ENCODE assay signal across 12 cellular contexts in genomic region chr20:50680106-50680960, GRCh38. TPM values are rescaled to one million over a fixed set of nuclear protein-coding genes. Genes with fewer than 3 reads are reported as not detected.
A peak's percentile ranks its signal among the peaks of the same experiment; 100 is the strongest.
DNase-seq lines count a peak whose midpoint lies in the region; ATAC-seq, FAIRE-seq and TF ChIP-seq lines count a peak whose summit lies in the region.
"Had no signal": no experiment of that assay in that cellular context is flagged by ENCODE, and none has a peak within 500 bp of the region (broad histone marks: within the 10 kb centered on the region; RNA-seq: fewer than 3 reads in every experiment).

No MANE protein-coding gene starts in this region.

- TF ChIP-seq EP300 in A549 (IDR thresholded peaks at IDR 0.05), result no peak

- no peak for TF ChIP-seq RAD21 in A549 (conservative IDR thresholded peaks at IDR 0.05 in 1 of 2, IDR thresholded peaks at IDR 0.05 in 1 of 2)

- TF ChIP-seq POLR2A in A549 (IDR thresholded peaks at IDR 0.05; ENCODE audit: low read length), result no peak

- H3K9me3 ChIP-seq in A549 (no peaks in the 10 kb centered on the region), mucosa of descending colon (no peaks in the 10 kb centered on the region), OCI-LY7 (ENCODE audit: low read length) (no peaks in the 10 kb centered on the region)

- no TSS peak for BruUV-seq in OCI-LY7 (replicated peaks; lab: Mats Ljungman, UMichigan)

- H3K4me2 ChIP-seq in A549 (peak overlapping the region; percentile 60), OCI-LY7 (ENCODE audit: low read length) (no peak overlapping the region)

- TF ChIP-seq CTCF in A549 (IDR thresholded peaks at IDR 0.05) (no peak), fibroblast of mammary gland (conservative IDR thresholded peaks at IDR 0.05; ENCODE audit: control insufficient read depth, insufficient read depth, low read depth, low read length) (no peak), mucosa of descending colon (IDR thresholded peaks at IDR 0.05) (no peak), OCI-LY7 (conservative IDR thresholded peaks at IDR 0.05; ENCODE audit: low read length) (no peak)

- POLR2A ChIA-PET in A549 (lab: Yijun Ruan, JAX), result interaction anchor here (0.7 kb wide), 1 partner anchor 22 kb away, joined by 3 read pairs; no protein-coding TSS in a partner anchor
- POLR2A ChIA-PET in OCI-LY7 (lab: Charles Lee), result interaction anchor here (0.6 to 1.2 kb wide), 2 partner anchors 20 to 108 kb away, joined by 3 to 6 read pairs; no protein-coding TSS in a partner anchor

- H4K20me1 ChIP-seq in OCI-LY7 (ENCODE audit: insufficient read depth, low read length), result no peaks in the 10 kb centered on the region

- FAIRE-seq in A549 (lab: Jason Lieb, UNC), result no peak

- peak; percentile 45 to 69; a peak in 4 of 6 replicates for ATAC-seq in A549
- peak; percentile 34 for ATAC-seq in mucosa of descending colon

- H3K36me3 ChIP-seq in mucosa of descending colon (ENCODE audit: low read depth) (no peaks in the 10 kb centered on the region), OCI-LY7 (ENCODE audit: insufficient read depth, low read length) (no peaks in the 10 kb centered on the region)

- CTCF ChIA-PET in A549 (lab: Yijun Ruan, JAX) (interaction anchor here (0.6 to 3.0 kb wide), 11 partner anchors 11 to 121 kb away, joined by 3 to 12 read pairs (median 3); partner anchors contain the start of gene BCAS4), OCI-LY7 (lab: Charles Lee; ENCODE audit: unreplicated experiment) (no interaction called here)

- H3K4me1 ChIP-seq in A549 (peaks cover 36% of the 10 kb centered on the region), mucosa of descending colon (ENCODE audit: low read depth) (peaks cover 6% of the 10 kb centered on the region), OCI-LY7 (ENCODE audit: insufficient read depth, low read length, poor library complexity, severe bottlenecking) (no peaks in the 10 kb centered on the region)

- no peaks in the 10 kb centered on the region for H3K79me2 ChIP-seq in OCI-LY7 (ENCODE audit: insufficient read depth, low read depth, low read length)

- no peak overlapping the region for H3K4me3 ChIP-seq in A549
- H3K4me3 ChIP-seq in fibroblast of mammary gland (ENCODE audit: control insufficient read depth, low read depth, low read length), result no peak overlapping the region
- no peak overlapping the region for H3K4me3 ChIP-seq in mucosa of descending colon
- H3K4me3 ChIP-seq in OCI-LY7 (ENCODE audit: low read depth, low read length, poor library complexity, severe bottlenecking), result no peak overlapping the region

- WGBS in A549 (ENCODE audit: missing lambda C conversion rate), result 62% methylated on average over 19 of the region's 19 CpGs

- intact Hi-C loops in mucosa of descending colon (cut with DNase I, micrococcal nuclease), result no loop called here
- intact Hi-C loops in OCI-LY7 (cut with micrococcal nuclease; ENCODE audit: unreplicated experiment), result no loop called here

- no peaks in the 10 kb centered on the region for H3K9me2 ChIP-seq in OCI-LY7 (ENCODE audit: insufficient read depth, low read length)

- peak overlapping the region; percentile 53 to 73 for H3K27ac ChIP-seq in A549
- no peak overlapping the region for H3K27ac ChIP-seq in OCI-LY7 (ENCODE audit: low read depth, low read length, poor library complexity, severe bottlenecking)

- DNase-seq in A549 (ENCODE audit: low read depth in 1 of 2, low spot score in 1 of 2), result no peak
- DNase-seq in M059J (ENCODE audit: low read depth), result peak; percentile 65
- DNase-seq in fibroblast of mammary gland (ENCODE audit: low read depth), result peak; percentile 67
- DNase-seq in mucosa of descending colon, result peak in 1 of 3 donors; percentile 12
- no peak for DNase-seq in NCI-H2081 (lab: John Stamatoyannopoulos, UW)
- DNase-seq in germinal center (ENCODE audit: low spot score), result no peak
- DNase-seq in OCI-LY7 (ENCODE audit: low spot score), result no peak
- no peak for DNase-seq in activated CD4-positive, CD25-positive, alpha-beta regulatory T cell treated with anti-CD3 and anti-CD28 coated beads, Interleukin-2, amount 50 U/mL, for 72 hours
- DNase-seq: caudate nucleus; foreskin melanocyte; midbrain; stimulated activated CD4-positive, alpha-beta T cell treated with anti-CD3 and anti-CD28 coated beads, Interleukin-12 subunit alpha, Interleukin-12 subunit beta, amount 100 ng/mL, for 4 hours had no signal

- H2AFZ ChIP-seq in OCI-LY7 (ENCODE audit: low read length), result no peak overlapping the region

TF ChIP-seq in A549, 52 proteins besides CTCF, POLR2A, EP300 and RAD21:
- TF ChIP-seq CEBPB (IDR thresholded peaks at IDR 0.05) (peak; percentile 90 to 98), HOXA7 (CRISPR knock-in tag; IDR thresholded peaks at IDR 0.05) (no peak)
TF ChIP-seq in A549: peak in this region for 1.

RNA-seq across cellular contexts. Expression of gene RIPOR3, which starts 11.0 kb away (rescaled TPM):
- polyA plus RNA-seq in A549 (2011; rRNA removed) (0.03 TPM in 1 of 2 replicates, not detected in the other), A549 (2017; fragmentation: RNase III; extraction: RNeasy Plus Mini Kit Qiagen cat#74134 plus additional on column Dnase treatment) (0.05 to 0.06 TPM in 2 of 3 replicates, not detected in the other)
- polyA plus RNA-seq in A549 (2012; cell fraction: cytosol; rRNA removed), result 0.03 and 0.07 TPM in 2 replicates
- 0.09 and 0.19 TPM in 2 replicates for polyA plus RNA-seq in A549 (2012; cell fraction: nucleus; rRNA removed)
- polyA minus RNA-seq in A549 (2011; rRNA and poly(A)+ RNA removed), result 0.05 TPM in 1 of 2 replicates, not detected in the other
- total RNA-seq in M059J (2014; rRNA removed; shearing (Covaris generic)), result 1.5 and 1.9 TPM in 2 replicates
- total RNA-seq in mucosa of descending colon (10 to 100 TPM in 1 of 3 donors, 1 to 10 TPM in 2; 2.2 to 13.4 (median 5.8) TPM), OCI-LY7 (2022) (0.35 and 0.53 TPM in 2 replicates)
- not detected in 2 replicates for total RNA-seq in OCI-LY7 (2014; rRNA removed; shearing (Covaris generic))

RNA-seq across cellular contexts. Expression of gene PARD6B, which starts 51.0 kb away (rescaled TPM):
- polyA plus RNA-seq in A549 (2011; rRNA removed) (6.2 and 6.4 TPM in 2 replicates), A549 (2017; fragmentation: RNase III; extraction: RNeasy Plus Mini Kit Qiagen cat#74134 plus additional on column Dnase treatment) (2.7 to 3.1 TPM (median 2.8 TPM) in 3 replicates)
- 1.6 and 1.7 TPM in 2 replicates for polyA plus RNA-seq in A549 (2012; cell fraction: cytosol; rRNA removed)
- polyA plus RNA-seq in A549 (2012; cell fraction: nucleus; rRNA removed), result 1.3 and 1.7 TPM in 2 replicates
- polyA minus RNA-seq in A549 (2011; rRNA and poly(A)+ RNA removed), result 11.1 and 11.2 TPM in 2 replicates
- 9.4 and 16.6 TPM in 2 replicates for total RNA-seq in M059J (2014; rRNA removed; shearing (Covaris generic))
- total RNA-seq in mucosa of descending colon (10 to 100 TPM; 16.8 to 35.1 (median 29.2) TPM), OCI-LY7 (2022) (5.1 and 6.1 TPM in 2 replicates)
- 4.4 and 5.8 TPM in 2 replicates for total RNA-seq in OCI-LY7 (2014; rRNA removed; shearing (Covaris generic))

Comparison
In these comparisons a context has a peak if more than half of its experiments do, and no peak if none do; other contexts are left out.
1. DNase-seq: peak in M059J (single experiment) and fibroblast of mammary gland (single experiment); none in A549 (0 of 2), NCI-H2081 (0 of 2), germinal center (single experiment), OCI-LY7 (single experiment) and activated CD4-positive, CD25-positive, alpha-beta regulatory T cell treated with anti-CD3 and anti-CD28 coated beads, Interleukin-2, amount 50 U/mL, for 72 hours (single experiment).